ENCODE assay signal across 2 cellular contexts in genomic region chr2:145190031-145190703, GRCh38.
TF ChIP-seq lines count a peak whose summit lies in the region.

No MANE protein-coding gene starts in this region.

TF ChIP-seq in IMR-90, 13 proteins besides CTCF, POLR2A, EP300 and RAD21:
- TF ChIP-seq BHLHE40 (IDR thresholded peaks at IDR 0.05; ENCODE audit: low read depth, low read length), result no peak
- TF ChIP-seq CHD1 (IDR thresholded peaks at IDR 0.05; ENCODE audit: low read depth, low read length), result no peak
- TF ChIP-seq CEBPB (IDR thresholded peaks at IDR 0.05; ENCODE audit: low read depth, low read length), result no peak
- TF ChIP-seq FOS (IDR thresholded peaks at IDR 0.05; ENCODE audit: low read depth, low read length), result no peak
- TF ChIP-seq NFE2L2 (IDR thresholded peaks at IDR 0.05; ENCODE audit: low read depth, low read length), result no peak
- no peak for TF ChIP-seq MAZ (IDR thresholded peaks at IDR 0.05; ENCODE audit: borderline replicate concordance, low read depth, low read length)
- no peak for TF ChIP-seq RCOR1 (IDR thresholded peaks at IDR 0.05; ENCODE audit: insufficient replicate concordance, low read length)
- no peak for TF ChIP-seq MAFK (IDR thresholded peaks at IDR 0.05; ENCODE audit: low read depth, low read length)
- TF ChIP-seq RFX5 (IDR thresholded peaks at IDR 0.05; ENCODE audit: low read depth, low read length), result no peak
- no peak for TF ChIP-seq MXI1 (IDR thresholded peaks at IDR 0.05; ENCODE audit: borderline replicate concordance, low read depth, low read length)
- TF ChIP-seq SMC3 (IDR thresholded peaks at IDR 0.05; ENCODE audit: low read depth, low read length), result no peak
- TF ChIP-seq ELK1 (IDR thresholded peaks at IDR 0.05; ENCODE audit: borderline replicate concordance, low read depth, low read length), result no peak
- TF ChIP-seq USF2 (IDR thresholded peaks at IDR 0.05; ENCODE audit: low read depth, low read length), result no peak

TF ChIP-seq in H1, 55 proteins besides CTCF, POLR2A, EP300 and RAD21:
- TF ChIP-seq ZNF274 (IDR thresholded peaks at IDR 0.05; ENCODE audit: borderline replicate concordance, extremely low read depth, low read length) (no peak), TAF7 (optimal IDR thresholded peaks at IDR 0.05; ENCODE audit: borderline replicate concordance, low read depth, low read length) (no peak), PHF8 (conservative IDR thresholded peaks at IDR 0.05; ENCODE audit: low read depth, low read length) (no peak), KDM5A (IDR thresholded peaks at IDR 0.05; ENCODE audit: low read length) (no peak), BACH1 (IDR thresholded peaks at IDR 0.05; ENCODE audit: low read length) (no peak), FOSL1 (IDR thresholded peaks at IDR 0.05; ENCODE audit: insufficient read depth, low read depth, low read length) (no peak), CBX8 (IDR thresholded peaks at IDR 0.05; ENCODE audit: borderline replicate concordance, low read depth, low read length) (no peak), RNF2 (IDR thresholded peaks at IDR 0.05; ENCODE audit: borderline replicate concordance, low read depth, low read length, missing control alignments, poor library complexity, severe bottlenecking) (no peak), CHD7 (IDR thresholded peaks at IDR 0.05; ENCODE audit: insufficient replicate concordance, low read length) (no peak), MAX (IDR thresholded peaks at IDR 0.05) (no peak), SAP30 (IDR thresholded peaks at IDR 0.05; ENCODE audit: insufficient read depth, insufficient replicate concordance, low read length) (no peak)
